In genomic region chr1:154407021-154407865, GRCh38 we compare ENCODE assay signal across 8 cellular contexts. TPM values are rescaled to one million over a fixed set of nuclear protein-coding genes. Genes with fewer than 3 reads are reported as not detected.
A peak's percentile ranks its signal among the peaks of the same experiment; 100 is the strongest.
DNase-seq lines count a peak whose midpoint lies in the region; ATAC-seq lines count a peak whose summit lies in the region.

No MANE protein-coding gene starts in this region.

- intact Hi-C loops in posterior vena cava (cut with DNase I), result no loop called here

- no peak for ATAC-seq in HG03045 (IDR thresholded peaks at IDR 0.05; ENCODE audit: unreplicated experiment)

- no peak overlapping the region; the same call in 1 of the 2 replicates for H3K4me3 ChIP-seq in SJSA1
- peak overlapping the region; percentile 67 for H3K4me3 ChIP-seq in effector memory CD4-positive, alpha-beta T cell (ENCODE audit: insufficient read depth, low read depth, low read length, poor library complexity, severe bottlenecking)

- peak overlapping the region; percentile 80 for H3K27ac ChIP-seq in SJSA1
- H3K27ac ChIP-seq in effector memory CD4-positive, alpha-beta T cell (ENCODE audit: insufficient read depth, low read length, poor library complexity, severe bottlenecking), result peak overlapping the region; percentile 82

- DNase-seq in activated CD8-positive, alpha-beta memory T cell treated with anti-CD3 and anti-CD28 coated beads, Interleukin-2, amount 50 U/mL, for 4 hours, result peak; percentile 32
- DNase-seq in activated CD8-positive, alpha-beta memory T cell treated with anti-CD3 and anti-CD28 coated beads, Interleukin-2, amount 50 U/mL, for 48 hours, result no peak
- DNase-seq in SJSA1 (ENCODE audit: low read depth in 1 of 2, low spot score in 2 of 2) (peak in 1 of 2 experiments; percentile 18), posterior vena cava (ENCODE audit: low spot score) (peak; percentile 72), NCI-H524 (lab: John Stamatoyannopoulos, UW) (no peak), DMS79 (lab: John Stamatoyannopoulos, UW) (no peak)
- no peak for DNase-seq in effector memory CD4-positive, alpha-beta T cell

- H3K27me3 ChIP-seq in SJSA1 (replicated peaks), result no peaks in the 10 kb centered on the region
- H3K27me3 ChIP-seq in effector memory CD4-positive, alpha-beta T cell (replicated peaks; ENCODE audit: control insufficient read depth, insufficient read depth, low read length, poor library complexity, severe bottlenecking), result no peaks in the 10 kb centered on the region

- H3K9me3 ChIP-seq in SJSA1 (replicated peaks), result no peaks in the 10 kb centered on the region
- no peaks in the 10 kb centered on the region for H3K9me3 ChIP-seq in effector memory CD4-positive, alpha-beta T cell (ENCODE audit: control insufficient read depth, low read length)

- H3K4me1 ChIP-seq in SJSA1 (replicated peaks), result peaks cover 38% of the 10 kb centered on the region
- peaks cover 64% of the 10 kb centered on the region for H3K4me1 ChIP-seq in effector memory CD4-positive, alpha-beta T cell (ENCODE audit: control insufficient read depth, insufficient read depth, low read length, poor library complexity, severe bottlenecking)

- H3K36me3 ChIP-seq in SJSA1, result no peaks in the 10 kb centered on the region
- peaks cover 3% of the 10 kb centered on the region for H3K36me3 ChIP-seq in effector memory CD4-positive, alpha-beta T cell (ENCODE audit: control insufficient read depth, insufficient read depth, low read length)

RNA-seq across cellular contexts. Expression of gene IL6R, which starts 2.1 kb away (rescaled TPM):
- 22.4 and 32.6 TPM in 2 replicates for total RNA-seq in SJSA1 (2014; rRNA removed; shearing (Covaris generic))
- total RNA-seq in posterior vena cava, result 10 to 100 TPM; 19.6 to 24.1 TPM

Comparison
In these comparisons a context has a peak if more than half of its experiments do, and no peak if none do; other contexts are left out.
1. DNase-seq: peak in activated CD8-positive, alpha-beta memory T cell treated with anti-CD3 and anti-CD28 coated beads, Interleukin-2, amount 50 U/mL, for 4 hours (single experiment) and posterior vena cava (single experiment); none in activated CD8-positive, alpha-beta memory T cell treated with anti-CD3 and anti-CD28 coated beads, Interleukin-2, amount 50 U/mL, for 48 hours (single experiment), effector memory CD4-positive, alpha-beta T cell (0 of 3), NCI-H524 (0 of 2) and DMS79 (single experiment).